ENCODE assay signal across 9 cellular contexts in genomic region chr7:139588632-139589031, GRCh38.
A peak's percentile ranks its signal among the peaks of the same experiment; 100 is the strongest.
DNase-seq lines count a peak whose midpoint lies in the region; ATAC-seq and TF ChIP-seq lines count a peak whose summit lies in the region.
"Had no signal": no experiment of that assay in that cellular context is flagged by ENCODE, and none has a peak within 500 bp of the region (broad histone marks: within the 10 kb centered on the region; RNA-seq: fewer than 3 reads in every experiment).

No MANE protein-coding gene starts in this region.

- H2AFZ ChIP-seq in hepatocyte: no peak overlapping the region

- intact Hi-C loops in gastrocnemius medialis (cut with DNase I; ENCODE audit: low total_unique reads): no loop called here

- in situ Hi-C loops in gastrocnemius medialis (cut with MboI; ENCODE audit: low sequenced_read_pairs in 4 of 4): no loop called here

- POLR2A ChIA-PET in WTC11 (lab: Charles Lee): interaction anchor here (0.7 kb wide), 1 partner anchor 8 kb away, joined by 4 read pairs; no protein-coding TSS in a partner anchor

- H3K9me2 ChIP-seq in hepatocyte (replicated peaks; ENCODE audit: insufficient read depth): no peaks in the 10 kb centered on the region

- DNase-seq in HT1080 (ENCODE audit: low read depth): peak; percentile 10
- DNase-seq in WTC11 (ENCODE audit: low spot score): no peak
- DNase-seq in hepatocyte (ENCODE audit: low spot score): peak; percentile 18
- peak; percentile 34 to 68 for DNase-seq in gastrocnemius medialis
- DNase-seq in type B pancreatic cell (ENCODE audit: extremely low spot score, unreplicated experiment): no peak
- no peak for DNase-seq in GM19240 (ENCODE audit: insufficient read length, low spot score)
- DNase-seq in activated CD4-positive, alpha-beta T cell treated with anti-CD3 and anti-CD28 coated beads for 48 hours: no peak

- H3K9me3 Mint-ChIP-seq in WTC11 (no peaks in the 10 kb centered on the region), type B pancreatic cell (no peaks in the 10 kb centered on the region)
- H3K9me3 Mint-ChIP-seq: central memory CD8-positive, alpha-beta T cell had no signal

- CTCF ChIA-PET in WTC11 (lab: Charles Lee): interaction anchor here (0.5 to 4.0 kb wide), 15 partner anchors 14 to 417 kb away, joined by 3 to 28 read pairs (median 5); no protein-coding TSS in a partner anchor

- H3K4me3 Mint-ChIP-seq in WTC11: no peak overlapping the region
- no peak overlapping the region for H3K4me3 Mint-ChIP-seq in type B pancreatic cell
- H3K4me3 Mint-ChIP-seq: central memory CD8-positive, alpha-beta T cell had no signal

- H3K27me3 Mint-ChIP-seq in WTC11 (ENCODE audit: low read depth) (no peaks in the 10 kb centered on the region), type B pancreatic cell (no peaks in the 10 kb centered on the region)
- H3K27me3 Mint-ChIP-seq: central memory CD8-positive, alpha-beta T cell had no signal

- H3K4me2 ChIP-seq in hepatocyte: no peak overlapping the region

- H3K27ac Mint-ChIP-seq in WTC11 (no peak overlapping the region), type B pancreatic cell (no peak overlapping the region)

- no peaks in the 10 kb centered on the region for H3K9me3 ChIP-seq in hepatocyte (ENCODE audit: low read depth)
- H3K9me3 ChIP-seq in gastrocnemius medialis: no peaks in the 10 kb centered on the region

- no peaks in the 10 kb centered on the region for H3K36me3 Mint-ChIP-seq in WTC11
- H3K36me3 Mint-ChIP-seq in type B pancreatic cell: peaks cover 21% of the 10 kb centered on the region

- no peaks in the 10 kb centered on the region for H4K20me1 ChIP-seq in hepatocyte (ENCODE audit: insufficient read depth, poor library complexity, severe bottlenecking)

- H3K4me3 ChIP-seq in hepatocyte (no peak overlapping the region), gastrocnemius medialis (no peak overlapping the region)

- H3K27me3 ChIP-seq in hepatocyte: no peaks in the 10 kb centered on the region
- H3K27me3 ChIP-seq in gastrocnemius medialis: no peaks in the 10 kb centered on the region

- no peak overlapping the region for H3K27ac ChIP-seq in hepatocyte
- peak overlapping the region; percentile 39 to 66 (median 56) for H3K27ac ChIP-seq in gastrocnemius medialis

- peaks cover 3% of the 10 kb centered on the region; the same call in 1 of the 2 replicates for H3K4me1 Mint-ChIP-seq in WTC11
- no peaks in the 10 kb centered on the region for H3K4me1 Mint-ChIP-seq in type B pancreatic cell (ENCODE audit: unreplicated experiment)

- TF ChIP-seq POLR2A in gastrocnemius medialis (IDR thresholded peaks at IDR 0.05): no peak

- peaks cover 3% of the 10 kb centered on the region for H3K36me3 ChIP-seq in hepatocyte (replicated peaks; ENCODE audit: insufficient read depth, low read depth)
- H3K36me3 ChIP-seq in gastrocnemius medialis: peaks cover 0 to 46% of the 10 kb centered on the region in 2 donors

- 74% methylated on average over 7 of the region's 7 CpGs for WGBS in hepatocyte (ENCODE audit: low lambda C conversion rate, missing lambda C conversion rate)

- ATAC-seq in WTC11 (peak; percentile 63), gastrocnemius medialis (peak; percentile 92 to 98), HG02981 (IDR thresholded peaks at IDR 0.05; ENCODE audit: unreplicated experiment) (no peak)

- H3K79me2 ChIP-seq in hepatocyte: no peaks in the 10 kb centered on the region

- no peak for TF ChIP-seq CTCF in WTC11 (IDR thresholded peaks at IDR 0.05)
- TF ChIP-seq CTCF in hepatocyte (IDR thresholded peaks at IDR 0.05; ENCODE audit: poor library complexity): no peak
- TF ChIP-seq CTCF in gastrocnemius medialis (IDR thresholded peaks at IDR 0.05 in 4 of 5, conservative IDR thresholded peaks at IDR 0.05 in 1 of 5): no peak
- TF ChIP-seq CTCF in type B pancreatic cell (conservative IDR thresholded peaks at IDR 0.05): no peak

- H3K4me1 ChIP-seq in hepatocyte (ENCODE audit: insufficient read depth) (no peaks in the 10 kb centered on the region), gastrocnemius medialis (peaks cover 7% of the 10 kb centered on the region in 2 donors)

TF ChIP-seq in WTC11, 78 proteins besides CTCF, POLR2A, EP300 and RAD21:
- no peak for TF ChIP-seq MXD4 (CRISPR knock-in tag; IDR thresholded peaks at IDR 0.05; ENCODE audit: borderline replicate concordance)
- TF ChIP-seq ZNF317 (CRISPR knock-in tag; IDR thresholded peaks at IDR 0.05; ENCODE audit: borderline replicate concordance, low read depth): no peak
- TF ChIP-seq ZNF263 (CRISPR knock-in tag; IDR thresholded peaks at IDR 0.05; ENCODE audit: low read depth): no peak
- no peak for TF ChIP-seq GABPB1 (CRISPR knock-in tag; IDR thresholded peaks at IDR 0.05)
- TF ChIP-seq ZBTB21 (CRISPR knock-in tag; IDR thresholded peaks at IDR 0.05; ENCODE audit: borderline replicate concordance): no peak
- TF ChIP-seq IRF1 (CRISPR knock-in tag; IDR thresholded peaks at IDR 0.05): no peak
- TF ChIP-seq E2F5 (CRISPR knock-in tag; IDR thresholded peaks at IDR 0.05): no peak
- TF ChIP-seq TCF7 (CRISPR knock-in tag; IDR thresholded peaks at IDR 0.05; ENCODE audit: low read depth): no peak

Comparison
In these comparisons a context has a peak if more than half of its experiments do, and no peak if none do; other contexts are left out.
1. DNase-seq: peak in HT1080 (single experiment), hepatocyte (single experiment) and gastrocnemius medialis (2 of 2); none in WTC11 (single experiment), type B pancreatic cell (single experiment), GM19240 (single experiment) and activated CD4-positive, alpha-beta T cell treated with anti-CD3 and anti-CD28 coated beads for 48 hours (single experiment).